In genomic region chr2:42863751-42864150, GRCh38 we compare ENCODE assay signal across 21 cellular contexts.
"Had no signal": no experiment of that assay in that cellular context is flagged by ENCODE, and none has a peak within 500 bp of the region (broad histone marks: within the 10 kb centered on the region; RNA-seq: fewer than 3 reads in every experiment).

No MANE protein-coding gene starts in this region.

- H3K36me3 ChIP-seq: lower lobe of right lung, neural progenitor cell, ovary, right atrium auricular region, sigmoid colon, spleen, suprapubic skin, thoracic aorta, tibial artery, uterus had no signal

- H3K4me3 ChIP-seq: hepatocyte, lower lobe of right lung, neural progenitor cell, ovary, right atrium auricular region, sigmoid colon, spleen, suprapubic skin, thoracic aorta, tibial artery, uterus had no signal

- ATAC-seq: lower lobe of right lung; natural killer cell; stimulated activated effector memory CD8-positive, alpha-beta T cell treated with anti-CD3 and anti-CD28 coated beads, Interleukin-12 subunit alpha, Interleukin-12 subunit beta, amount 100 ng/mL, for 72 hours had no signal

- DNase-seq: islet precursor cell; lower lobe of right lung; mammary epithelial cell; mesenchymal stem cell; naive B cell; natural killer cell; nephron progenitor cell; ovary; small intestine; stimulated activated CD4-positive, alpha-beta T cell treated with anti-CD3 and anti-CD28 coated beads, Interleukin-4, amount 100 ng/mL, for 24 hours; stimulated activated naive CD4-positive, alpha-beta T cell; tibial artery had no signal

- H3K9me3 ChIP-seq: ovary, thoracic aorta, uterus had no signal

- H3K27ac ChIP-seq: hepatocyte, lower lobe of right lung, neural progenitor cell, ovary, sigmoid colon, spleen, suprapubic skin, thoracic aorta had no signal

- H3K4me2 ChIP-seq: hepatocyte, neural progenitor cell had no signal

- H2AFZ ChIP-seq: hepatocyte, neural progenitor cell had no signal

- H3K27me3 ChIP-seq: hepatocyte, neural progenitor cell, ovary, right atrium auricular region, sigmoid colon, spleen, suprapubic skin, tibial artery, uterus had no signal

- H3K9ac ChIP-seq: neural progenitor cell had no signal
